In the genomic region with DNA sequence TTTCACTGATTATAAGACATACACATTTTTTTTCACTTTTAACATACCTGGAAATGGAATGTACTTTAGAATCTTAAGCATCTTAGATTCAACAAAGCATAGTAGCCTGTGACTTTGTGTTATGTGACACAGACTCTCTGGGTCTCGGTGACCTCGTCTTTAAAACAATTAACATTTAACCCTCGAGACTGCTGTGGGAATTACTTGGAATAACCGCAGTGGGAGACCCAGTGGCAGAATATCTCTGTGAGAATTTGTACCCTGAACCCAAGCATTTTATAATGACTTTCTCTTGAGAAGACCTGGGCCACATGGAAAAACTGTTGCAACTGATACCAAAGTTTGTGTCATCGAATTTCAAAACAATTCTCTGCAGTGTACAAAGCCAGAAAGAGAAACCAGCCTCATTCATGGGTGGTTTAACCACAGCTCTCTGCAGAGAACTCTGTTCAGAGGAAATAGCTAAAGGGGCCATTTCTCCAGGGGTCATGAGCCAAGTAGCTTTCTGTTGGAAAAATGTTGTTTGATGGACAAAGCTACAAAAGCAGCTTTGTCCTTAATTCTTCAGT, we compare ENCODE assay signal across 10 cellular contexts. TPM values are rescaled to one million over a fixed set of nuclear protein-coding genes. Genes with fewer than 3 reads are reported as not detected.
DNase-seq lines count a peak whose midpoint lies in the region; ATAC-seq and TF ChIP-seq lines count a peak whose summit lies in the region.
"Had no signal": no experiment of that assay in that cellular context is flagged by ENCODE, and none has a peak within 500 bp of the region (broad histone marks: within the 10 kb centered on the region; RNA-seq: fewer than 3 reads in every experiment).

No MANE protein-coding gene starts in this region.

- no peaks in the 10 kb centered on the region for H3K79me2 ChIP-seq in GM23248 (ENCODE audit: insufficient read depth)

- in situ Hi-C loops in GM23248 (cut with MboI): no loop called here

- intact Hi-C loops in vagina (cut with DNase I): no loop called here

- TF ChIP-seq CTCF in fibroblast of villous mesenchyme (IDR thresholded peaks at IDR 0.05; ENCODE audit: insufficient read depth, low read depth, low read length) (no peak), vagina (IDR thresholded peaks at IDR 0.05) (no peak)

- H3K9ac ChIP-seq in GM23248: no peak overlapping the region

- H3K27me3 ChIP-seq in GM23248 (replicated peaks; ENCODE audit: insufficient read depth) (peaks cover 35% of the 10 kb centered on the region), vagina (no peaks in the 10 kb centered on the region)
- H3K27me3 ChIP-seq: colonic mucosa had no signal

- peak; percentile 81 for ATAC-seq in GM18858 (IDR thresholded peaks at IDR 0.05; ENCODE audit: unreplicated experiment)
- no peak for ATAC-seq in GM19455 (IDR thresholded peaks at IDR 0.05; ENCODE audit: unreplicated experiment)
- ATAC-seq: left colon had no signal

- H3K27ac ChIP-seq in GM23248: no peak overlapping the region
- no peak overlapping the region for H3K27ac ChIP-seq in vagina
- H3K27ac ChIP-seq: colonic mucosa had no signal

- H3K9me3 ChIP-seq in GM23248 (ENCODE audit: low read depth) (no peaks in the 10 kb centered on the region), vagina (no peaks in the 10 kb centered on the region)
- H3K9me3 ChIP-seq: colonic mucosa had no signal

- no peaks in the 10 kb centered on the region for H3F3A ChIP-seq in GM23248 (ENCODE audit: insufficient read depth)

- H3K4me1 ChIP-seq in GM23248 (ENCODE audit: insufficient read depth): no peaks in the 10 kb centered on the region
- H3K4me1 ChIP-seq in vagina: peaks cover 27% of the 10 kb centered on the region
- H3K4me1 ChIP-seq: colonic mucosa had no signal

- peak; percentile 15 for DNase-seq in GM23248
- peak; percentile 97 for DNase-seq in MV-4-11 (lab: John Stamatoyannopoulos, UW)
- peak; percentile 29 for DNase-seq in fibroblast of villous mesenchyme (ENCODE audit: low read depth)
- no peak for DNase-seq in HK-2 (ENCODE audit: unreplicated experiment)
- no peak for DNase-seq in vagina (ENCODE audit: extremely low spot score in 2 of 2)
- no peak for DNase-seq in HT-29 (ENCODE audit: low spot score)
- DNase-seq: colonic mucosa, left colon had no signal

- H3K36me3 ChIP-seq in GM23248 (ENCODE audit: low read depth): no peaks in the 10 kb centered on the region
- H3K36me3 ChIP-seq in vagina: no peaks in the 10 kb centered on the region
- H3K36me3 ChIP-seq: colonic mucosa had no signal

- H3K4me2 ChIP-seq in GM23248 (ENCODE audit: unreplicated experiment): no peak overlapping the region

- WGBS in GM23248 (ENCODE audit: low coverage in 1 of 2, low lambda C conversion rate in 2 of 2, missing lambda C conversion rate in 2 of 2), 2 experiments: 44 to 46% methylated on average over 5 of the region's 5 CpGs

- no peak overlapping the region for H2AFZ ChIP-seq in GM23248

- H3K9me2 ChIP-seq in GM23248 (ENCODE audit: insufficient read depth): no peaks in the 10 kb centered on the region

- H4K20me1 ChIP-seq in GM23248 (ENCODE audit: insufficient read depth): no peaks in the 10 kb centered on the region

- no peak for TF ChIP-seq POLR2A in vagina (IDR thresholded peaks at IDR 0.05)

- no peak overlapping the region for H3K4me3 ChIP-seq in GM23248
- no peak overlapping the region for H3K4me3 ChIP-seq in fibroblast of villous mesenchyme (ENCODE audit: low read depth, low read length)
- no peak overlapping the region for H3K4me3 ChIP-seq in vagina
- H3K4me3 ChIP-seq: colonic mucosa had no signal

RNA-seq across cellular contexts. Expression of a gene that starts 10.0 kb away (rescaled TPM):
- 0.22 and 5.1 TPM in 2 replicates for total RNA-seq in GM23248 (2014; rRNA removed; shearing (Covaris generic))
- 0.93 and 1.1 TPM in 2 replicates for polyA plus RNA-seq in GM23248 (2016; fragmentation: Nextera tagmentation; extraction: Ambion mirVana)
- 0.64 and 1.7 TPM in 2 replicates for total RNA-seq in fibroblast of villous mesenchyme
- 27.7 TPM for total RNA-seq in vagina
- 0.83 and 1.6 TPM in 2 replicates for total RNA-seq in HT-29 (2014; rRNA removed; shearing (Covaris generic))

Comparison
In these comparisons a context has a peak if more than half of its experiments do, and no peak if none do; other contexts are left out.
1. DNase-seq: peak in GM23248 (single experiment), MV-4-11 (single experiment) and fibroblast of villous mesenchyme (single experiment); none in HK-2 (single experiment), vagina (0 of 2) and HT-29 (single experiment).